ENCODE assay signal across 8 cellular contexts in the genomic region with DNA sequence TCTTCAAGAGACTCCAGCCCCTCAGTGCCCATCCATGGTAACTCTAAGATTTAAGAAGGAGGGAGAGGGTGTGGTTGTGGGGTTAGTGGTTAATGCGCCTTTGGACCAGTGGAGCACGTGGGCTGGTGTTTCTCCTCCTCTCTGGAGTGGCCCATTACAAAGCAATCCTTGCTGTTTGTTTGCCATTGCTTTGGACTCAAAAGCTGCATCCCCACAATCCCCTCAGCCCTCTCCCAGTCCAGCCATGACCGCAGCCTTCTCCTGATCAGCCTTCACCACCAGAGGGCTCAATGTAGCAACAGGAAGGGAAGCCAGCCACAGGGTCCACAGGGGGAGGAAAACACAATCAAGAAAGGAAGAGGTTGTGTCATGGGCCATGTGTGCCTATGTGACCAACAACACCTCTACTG.
DNase-seq lines count a peak whose midpoint lies in the region; ATAC-seq and TF ChIP-seq lines count a peak whose summit lies in the region.

No MANE protein-coding gene starts in this region.

- H3K4me3 ChIP-seq in HL-60 (replicated peaks; ENCODE audit: insufficient read depth, low read length): no peak overlapping the region

- H3K27ac ChIP-seq in HL-60 (replicated peaks): no peak overlapping the region

- DNase-seq in DMS114 treated with DMSO at 0.1 percent for 48 hours (lab: John Stamatoyannopoulos, UW; ENCODE audit: unreplicated experiment) (peak; percentile 79), HL-60 (ENCODE audit: low read depth in 1 of 2, low spot score in 1 of 2) (peak in 1 of 2 experiments; percentile 14), UCSD-AML1 (lab: John Stamatoyannopoulos, UW; ENCODE audit: unreplicated experiment) (peak; percentile 37), kidney tubule cell (ENCODE audit: low spot score) (peak; percentile 15)
- no peak for DNase-seq in activated effector memory CD4-positive, alpha-beta T cell treated with anti-CD3 and anti-CD28 coated beads, Interleukin-2, amount 50 U/mL, for 16 hours
- DNase-seq in stimulated activated CD4-positive, alpha-beta T cell treated with anti-CD3 and anti-CD28 coated beads, Interleukin-4, amount 100 ng/mL, for 4 hours: no peak

- ATAC-seq in HG02678 (IDR thresholded peaks at IDR 0.05; ENCODE audit: unreplicated experiment): no peak
- ATAC-seq in GM19328 (IDR thresholded peaks at IDR 0.05; ENCODE audit: unreplicated experiment): no peak

- TF ChIP-seq CTCF in HL-60 (IDR thresholded peaks at IDR 0.05; ENCODE audit: insufficient read depth, low read length): peak; percentile 17

- H3K27me3 ChIP-seq in HL-60 (ENCODE audit: insufficient read depth, poor library complexity, severe bottlenecking): no peaks in the 10 kb centered on the region

Comparison
In these comparisons a context has a peak if more than half of its experiments do, and no peak if none do; other contexts are left out.
1. DNase-seq: peak in DMS114 treated with DMSO at 0.1 percent for 48 hours (single experiment), UCSD-AML1 (single experiment) and kidney tubule cell (single experiment); none in activated effector memory CD4-positive, alpha-beta T cell treated with anti-CD3 and anti-CD28 coated beads, Interleukin-2, amount 50 U/mL, for 16 hours (single experiment) and stimulated activated CD4-positive, alpha-beta T cell treated with anti-CD3 and anti-CD28 coated beads, Interleukin-4, amount 100 ng/mL, for 4 hours (0 of 2).